Comparison of ENCODE assay signal across 8 cellular contexts in the genomic region with DNA sequence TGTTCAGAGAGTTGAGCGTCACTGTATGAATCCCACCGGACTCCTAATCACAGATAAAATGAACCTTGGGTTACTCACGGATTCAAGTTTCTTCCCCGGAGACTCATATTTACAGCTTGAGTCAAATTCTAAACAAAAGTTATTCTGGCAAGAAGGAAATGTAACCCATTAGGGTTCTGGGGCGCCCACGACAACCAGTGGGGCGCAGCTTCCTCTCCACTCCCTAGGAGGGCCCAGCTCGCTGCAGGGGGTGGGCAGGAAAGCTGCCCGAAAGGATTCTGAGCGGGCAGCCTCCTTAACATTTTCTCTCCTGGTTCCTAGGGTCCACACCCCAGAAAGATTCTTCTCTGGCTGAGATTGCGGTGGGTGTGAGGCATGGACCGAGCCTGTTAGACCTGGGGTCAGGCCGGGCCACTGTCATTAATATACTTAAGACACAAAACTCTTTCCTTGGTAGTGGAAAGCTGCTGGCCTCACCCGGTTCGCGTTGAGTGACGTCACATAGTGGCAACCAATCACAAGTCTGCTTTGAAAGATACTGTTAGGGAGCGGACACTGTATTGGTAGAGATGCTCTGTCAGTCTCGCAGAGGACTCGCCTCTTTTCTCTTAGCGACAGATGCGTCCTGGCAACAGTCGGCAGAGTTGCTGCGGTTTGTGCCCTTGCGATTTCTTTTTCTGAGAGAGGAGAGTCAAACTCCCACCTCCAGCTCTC. TPM values are rescaled to one million over a fixed set of nuclear protein-coding genes. Genes with fewer than 3 reads are reported as not detected.
DNase-seq lines count a peak whose midpoint lies in the region; ATAC-seq and TF ChIP-seq lines count a peak whose summit lies in the region.

No MANE protein-coding gene starts in this region.

- H3K4me1 ChIP-seq in adrenal gland (replicated peaks in 1 of 2) (peaks cover 14 to 19% of the 10 kb centered on the region in 2 donors), upper lobe of right lung (no peaks in the 10 kb centered on the region)

- H3K9me3 ChIP-seq in MG63 (no peaks in the 10 kb centered on the region), adrenal gland (replicated peaks in 1 of 3) (no peaks in the 10 kb centered on the region), upper lobe of right lung (no peaks in the 10 kb centered on the region)

- no peaks in the 10 kb centered on the region for H3K27me3 ChIP-seq in MG63
- H3K27me3 ChIP-seq in adrenal gland = no peaks in the 10 kb centered on the region
- no peaks in the 10 kb centered on the region for H3K27me3 ChIP-seq in upper lobe of right lung

- no peaks in the 10 kb centered on the region for H3K36me3 Mint-ChIP-seq in progenitor cell of endocrine pancreas (ENCODE audit: insufficient read depth)

- H3K4me3 Mint-ChIP-seq in progenitor cell of endocrine pancreas (ENCODE audit: low read depth) = peak overlapping the region; percentile 89

- H3K4me1 Mint-ChIP-seq in progenitor cell of endocrine pancreas (ENCODE audit: low read depth) = peaks cover 11% of the 10 kb centered on the region

- no peak for TF ChIP-seq CTCF in adrenal gland (IDR thresholded peaks at IDR 0.05)
- no peak for TF ChIP-seq CTCF in progenitor cell of endocrine pancreas (IDR thresholded peaks at IDR 0.05; ENCODE audit: unreplicated experiment)
- no peak for TF ChIP-seq CTCF in upper lobe of right lung (IDR thresholded peaks at IDR 0.05)

- no peaks in the 10 kb centered on the region for H3K9me3 Mint-ChIP-seq in progenitor cell of endocrine pancreas (ENCODE audit: low read depth)

- H3K36me3 ChIP-seq in MG63 (no peaks in the 10 kb centered on the region), adrenal gland (replicated peaks in 1 of 2) (no peaks in the 10 kb centered on the region), upper lobe of right lung (no peaks in the 10 kb centered on the region)

- H3K27ac Mint-ChIP-seq in progenitor cell of endocrine pancreas = peak overlapping the region; percentile 94

- H3K4me3 ChIP-seq in MG63 = peak overlapping the region; percentile 48
- H3K4me3 ChIP-seq in adrenal gland = peak overlapping the region in 2 of 4 donors; percentile 32 to 54
- H3K4me3 ChIP-seq in upper lobe of right lung = peak overlapping the region; percentile 52

- peak; percentile 100 for ATAC-seq in left cardiac atrium
- peak; percentile 99 for ATAC-seq in upper lobe of right lung

- peaks cover 10% of the 10 kb centered on the region for H3K27me3 Mint-ChIP-seq in progenitor cell of endocrine pancreas

- intact Hi-C loops in adrenal gland (cut with DNase I) (no loop called here), left cardiac atrium (cut with DNase I) (loop anchor here in 1 of 2 donors (5.0 to 10.0 kb wide), 2 partner anchors 117 to 195 kb away; partner anchors contain the start of gene C1orf52), upper lobe of right lung (cut with DNase I) (no loop called here)

- 3 to 6% (median 4%) methylated on average over 21 to 25 of the region's 25 CpGs for WGBS in adrenal gland, 4 donors

- H3K27ac ChIP-seq in adrenal gland (peak overlapping the region in 4 of 5 donors; percentile 15 to 73 (median 50)), upper lobe of right lung (peak overlapping the region; percentile 61)

- DNase-seq in EH (ENCODE audit: low read depth) = peak; percentile 97
- DNase-seq in H4 (ENCODE audit: low spot score) = peak; percentile 94
- DNase-seq in MG63 = peak; percentile 91
- peak; percentile 27 for DNase-seq in SKM-1 (lab: John Stamatoyannopoulos, UW; ENCODE audit: unreplicated experiment)
- DNase-seq in adrenal gland = peak; percentile 93 to 98 (median 96)
- DNase-seq in left cardiac atrium = peak; percentile 92
- DNase-seq in progenitor cell of endocrine pancreas (ENCODE audit: low spot score, unreplicated experiment) = peak; percentile 84
- DNase-seq in upper lobe of right lung = peak; percentile 81

- peak in 1 of 2 donors; percentile 55 for TF ChIP-seq POLR2A in adrenal gland (IDR thresholded peaks at IDR 0.05)

RNA-seq across cellular contexts. Expression of gene MCOLN3, which starts 13.6 kb away (rescaled TPM):
- 0.72 and 1.4 TPM in 2 replicates for total RNA-seq in H4 (2014; rRNA removed; shearing (Covaris generic))
- total RNA-seq in MG63 (2014; rRNA removed; shearing (Covaris generic); ENCODE audit: low replicate concordance) = 0.35 and 0.82 TPM in 2 replicates
- 100 to 1,000 TPM in 1 of 8 donors, 10 to 100 TPM in 7; 12.6 to 183 (median 56.6) TPM for total RNA-seq in adrenal gland
- polyA plus RNA-seq in adrenal gland = 100 to 1,000 TPM in 2 of 3 donors, 10 to 100 TPM in 1; 11.3 to 144 (median 140) TPM
- total RNA-seq in left cardiac atrium = 10 to 100 TPM in 1 of 2 donors, 1 to 10 TPM in 1; 7.6 to 11.6 TPM
- 23.7 and 27.5 TPM in 2 replicates for total RNA-seq in progenitor cell of endocrine pancreas
- total RNA-seq in upper lobe of right lung = 14.0 TPM

Comparison
In these comparisons a context has a peak if more than half of its experiments do, and no peak if none do; other contexts are left out.
1. DNase-seq: peak in every context shown above with its lines; median percentile 97 in EH; 96 in adrenal gland; 94 in H4; 92 in left cardiac atrium; 91 in MG63; 84 in progenitor cell of endocrine pancreas; 81 in upper lobe of right lung; 27 in SKM-1.